Comparison of ENCODE assay signal across 22 cellular contexts in genomic region chr10:114501650-114502049, GRCh38.
DNase-seq lines count a peak whose midpoint lies in the region; ATAC-seq and TF ChIP-seq lines count a peak whose summit lies in the region.
"Had no signal": no experiment of that assay in that cellular context is flagged by ENCODE, and none has a peak within 500 bp of the region (broad histone marks: within the 10 kb centered on the region; RNA-seq: fewer than 3 reads in every experiment).

No MANE protein-coding gene starts in this region.

- H3K9me3 ChIP-seq in Karpas-422 (ENCODE audit: low read length) (no peaks in the 10 kb centered on the region), mesenchymal stem cell (ENCODE audit: control insufficient read depth, low read length) (no peaks in the 10 kb centered on the region)
- H3K9me3 ChIP-seq: A549, body of pancreas, spleen had no signal

- no peaks in the 10 kb centered on the region for H3K9me2 ChIP-seq in Karpas-422 (replicated peaks; ENCODE audit: insufficient read depth, low read length)

- no peak overlapping the region for H4K91ac ChIP-seq in mesenchymal stem cell (ENCODE audit: low read length)

- H4K8ac ChIP-seq in mesenchymal stem cell (ENCODE audit: low read length) = no peak overlapping the region

- H2AK5ac ChIP-seq in mesenchymal stem cell (ENCODE audit: low read length, severe bottlenecking) = no peak overlapping the region

- peaks cover 49% of the 10 kb centered on the region for H3K36me3 Mint-ChIP-seq in activated CD4-positive, alpha-beta T cell treated with anti-CD3 and anti-CD28 coated beads, Interleukin-2, amount 10 ng/mL, durations not matched to agents 7 days and 5 days (ENCODE audit: low read depth)
- H3K36me3 Mint-ChIP-seq in activated naive CD8-positive, alpha-beta T cell treated with anti-CD3 and anti-CD28 coated beads for 36 hours = peaks cover 25% of the 10 kb centered on the region
- peaks cover 3 to 37% (median 7%) of the 10 kb centered on the region in 3 donors for H3K36me3 Mint-ChIP-seq in naive thymus-derived CD8-positive, alpha-beta T cell

- H2BK12ac ChIP-seq in mesenchymal stem cell (ENCODE audit: low read length in 2 of 2) = no peak overlapping the region

- peaks cover 78% of the 10 kb centered on the region for H3K79me2 ChIP-seq in Karpas-422 (ENCODE audit: low read length)

- H2AFZ ChIP-seq in Karpas-422 (ENCODE audit: low read length) (no peak overlapping the region), mesenchymal stem cell (ENCODE audit: low read depth, low read length) (no peak overlapping the region)

- H2BK15ac ChIP-seq in mesenchymal stem cell (ENCODE audit: low read depth, poor library complexity, severe bottlenecking) = no peak overlapping the region

- no peak overlapping the region for H3K18ac ChIP-seq in mesenchymal stem cell (ENCODE audit: low read depth in 1 of 2, low read length in 2 of 2)

- no peak overlapping the region for H2BK120ac ChIP-seq in mesenchymal stem cell (ENCODE audit: low read depth, low read length)

- H3K9ac ChIP-seq in Karpas-422 (ENCODE audit: low read length) (no peak overlapping the region), mesenchymal stem cell (ENCODE audit: low read length) (no peak overlapping the region)

- H3K4me2 ChIP-seq in Karpas-422 (ENCODE audit: low read depth, low read length, poor library complexity, severe bottlenecking) (no peak overlapping the region), mesenchymal stem cell (ENCODE audit: low read length, poor library complexity, severe bottlenecking) (no peak overlapping the region)
- H3K4me2 ChIP-seq: A549 had no signal

- DNase-seq in activated CD4-positive, alpha-beta T cell treated with anti-CD3 and anti-CD28 coated beads, Interleukin-2, amount 10 ng/mL, durations not matched to agents 7 days and 5 days = no peak
- DNase-seq in activated CD4-positive, alpha-beta T cell treated with anti-CD3 and anti-CD28 coated beads for 4 hours = no peak
- DNase-seq in Karpas-422 (no peak), GM10248 (ENCODE audit: extremely low spot score) (no peak), mesenchymal stem cell (no peak)
- no peak for DNase-seq in activated naive CD8-positive, alpha-beta T cell treated with anti-CD3 and anti-CD28 coated beads for 36 hours
- DNase-seq in naive thymus-derived CD8-positive, alpha-beta T cell = no peak
- DNase-seq in NK-92 treated with Interleukin-12 subunit alpha and Interleukin-12 subunit beta, amount 100 ng/mL, for 24 hours (lab: John Stamatoyannopoulos, UW) = no peak
- DNase-seq: activated gamma-delta T cell treated with Interleukin-2 at 50 U/mL for 16 hours; body of pancreas; C1 segment of cervical spinal cord; foreskin melanocyte; KG1; kidney glomerular epithelial cell; midbrain; NCI-H1092 treated with DMSO at 0.1 percent for 48 hours; NCI-H510A; spleen; stimulated activated CD8-positive, alpha-beta memory T cell treated with anti-CD3 and anti-CD28 coated beads, Interleukin-4, amount 100 ng/mL, for 48 hours; SW 1271 had no signal

- POLR2A ChIA-PET in activated CD4-positive, alpha-beta T cell treated with anti-CD3 and anti-CD28 coated beads, Interleukin-2, amount 10 ng/mL, durations not matched to agents 7 days and 5 days (lab: Charles Lee) = no interaction called here
- POLR2A ChIA-PET in naive thymus-derived CD8-positive, alpha-beta T cell (lab: Charles Lee) = interaction anchor here (5.3 to 7.3 kb wide), 2 partner anchors 11 to 24 kb away, joined by 39 to 85 read pairs; no protein-coding TSS in a partner anchor
- POLR2A ChIA-PET in GM10248 (lab: Yijun Ruan, JAX) = no interaction called here

- H3K27me3 ChIP-seq in Karpas-422 (ENCODE audit: low read length) = no peaks in the 10 kb centered on the region
- no peaks in the 10 kb centered on the region for H3K27me3 ChIP-seq in mesenchymal stem cell (ENCODE audit: control insufficient read depth in 1 of 2, insufficient read depth in 1 of 2, low read length in 2 of 2)
- H3K27me3 ChIP-seq: body of pancreas, spleen had no signal

- H3K9me3 Mint-ChIP-seq in activated CD4-positive, alpha-beta T cell treated with anti-CD3 and anti-CD28 coated beads, Interleukin-2, amount 10 ng/mL, durations not matched to agents 7 days and 5 days = peaks cover 3% of the 10 kb centered on the region
- H3K9me3 Mint-ChIP-seq in activated naive CD8-positive, alpha-beta T cell treated with anti-CD3 and anti-CD28 coated beads for 36 hours = peaks cover 2% of the 10 kb centered on the region
- H3K9me3 Mint-ChIP-seq in naive thymus-derived CD8-positive, alpha-beta T cell = no peaks in the 10 kb centered on the region

- no peak for ATAC-seq in naive thymus-derived CD8-positive, alpha-beta T cell
- ATAC-seq: body of pancreas had no signal

- no peak overlapping the region for H3K4me3 ChIP-seq in Karpas-422 (ENCODE audit: low read length)
- H3K4me3 ChIP-seq in mesenchymal stem cell (ENCODE audit: insufficient read depth in 1 of 2, low read depth in 1 of 2, low read length in 2 of 2) = no peak overlapping the region
- H3K4me3 ChIP-seq: A549, body of pancreas, coronary artery, spleen had no signal

- 88% methylated on average over 1 of the region's 1 CpG for WGBS in mesenchymal stem cell

- H3K27ac Mint-ChIP-seq in activated CD4-positive, alpha-beta T cell treated with anti-CD3 and anti-CD28 coated beads, Interleukin-2, amount 10 ng/mL, durations not matched to agents 7 days and 5 days = peak overlapping the region; percentile 63
- H3K27ac Mint-ChIP-seq in activated naive CD8-positive, alpha-beta T cell treated with anti-CD3 and anti-CD28 coated beads for 36 hours = peak overlapping the region; percentile 73
- peak overlapping the region; percentile 38 to 92 (median 84) for H3K27ac Mint-ChIP-seq in naive thymus-derived CD8-positive, alpha-beta T cell

- peaks cover 90% of the 10 kb centered on the region for H3K4me1 Mint-ChIP-seq in activated CD4-positive, alpha-beta T cell treated with anti-CD3 and anti-CD28 coated beads, Interleukin-2, amount 10 ng/mL, durations not matched to agents 7 days and 5 days
- peaks cover 88% of the 10 kb centered on the region for H3K4me1 Mint-ChIP-seq in activated naive CD8-positive, alpha-beta T cell treated with anti-CD3 and anti-CD28 coated beads for 36 hours
- H3K4me1 Mint-ChIP-seq in naive thymus-derived CD8-positive, alpha-beta T cell = peaks cover 56 to 95% (median 92%) of the 10 kb centered on the region in 4 donors

- H3K23ac ChIP-seq in mesenchymal stem cell (ENCODE audit: low read length in 2 of 2) = no peak overlapping the region

- peaks cover 18% of the 10 kb centered on the region; the same call in 1 of the 2 replicates for H3K36me3 ChIP-seq in Karpas-422 (ENCODE audit: insufficient read depth, low read length)
- peaks cover 0 to 8% of the 10 kb centered on the region in 2 experiments for H3K36me3 ChIP-seq in mesenchymal stem cell (ENCODE audit: control insufficient read depth in 1 of 2, insufficient read depth in 2 of 2, low read depth in 1 of 2, low read length in 2 of 2)
- H3K36me3 ChIP-seq: spleen had no signal

- H3K4me1 ChIP-seq in Karpas-422 (ENCODE audit: low read length) (peaks cover 93% of the 10 kb centered on the region), mesenchymal stem cell (ENCODE audit: control insufficient read depth, insufficient read depth, low read depth, low read length) (peaks cover 2% of the 10 kb centered on the region)

- H3K79me1 ChIP-seq in mesenchymal stem cell (replicated peaks; ENCODE audit: low read length, poor library complexity, severe bottlenecking) = peaks cover 3% of the 10 kb centered on the region

- H2BK5ac ChIP-seq in mesenchymal stem cell (ENCODE audit: low read depth, low read length, poor library complexity, severe bottlenecking) = no peak overlapping the region

- H3K27ac ChIP-seq in Karpas-422 (ENCODE audit: low read length) = peak overlapping the region; percentile 99
- no peak overlapping the region for H3K27ac ChIP-seq in mesenchymal stem cell (ENCODE audit: low read length, poor library complexity, severe bottlenecking)
- H3K27ac ChIP-seq: A549, body of pancreas, coronary artery had no signal

- H4K20me1 ChIP-seq in Karpas-422 (ENCODE audit: insufficient read depth, low read depth, low read length) = 0 out of 2 replicates have a peak, but pooled peaks cover 5% of the 10 kb centered on the region

- CTCF ChIA-PET in activated CD4-positive, alpha-beta T cell treated with anti-CD3 and anti-CD28 coated beads, Interleukin-2, amount 10 ng/mL, durations not matched to agents 7 days and 5 days (lab: Charles Lee) = interaction anchor here (0.9 to 1.5 kb wide), 5 partner anchors 13 to 35 kb away, joined by 3 to 8 read pairs (median 3); no protein-coding TSS in a partner anchor
- CTCF ChIA-PET in GM10248 (lab: Yijun Ruan, JAX) = interaction anchor here (1.1 to 8.7 kb wide), 4 partner anchors 14 to 101 kb away, joined by 3 to 66 read pairs (median 14); no protein-coding TSS in a partner anchor

- TF ChIP-seq CTCF in GM10248 (IDR thresholded peaks at IDR 0.05; ENCODE audit: control extremely low read depth, extremely low read depth, low read depth, missing control alignments) = no peak

- no peak overlapping the region for H3K14ac ChIP-seq in mesenchymal stem cell (ENCODE audit: low read length in 2 of 2)

- H3K4me3 Mint-ChIP-seq in activated CD4-positive, alpha-beta T cell treated with anti-CD3 and anti-CD28 coated beads, Interleukin-2, amount 10 ng/mL, durations not matched to agents 7 days and 5 days = no peak overlapping the region
- no peak overlapping the region for H3K4me3 Mint-ChIP-seq in activated naive CD8-positive, alpha-beta T cell treated with anti-CD3 and anti-CD28 coated beads for 36 hours
- peak overlapping the region in 8 of 10 donors; percentile 34 to 78 (median 62) for H3K4me3 Mint-ChIP-seq in naive thymus-derived CD8-positive, alpha-beta T cell

- no peak overlapping the region for H3K4ac ChIP-seq in mesenchymal stem cell (ENCODE audit: low read depth in 1 of 2, low read length in 2 of 2)

- no peaks in the 10 kb centered on the region for H3K27me3 Mint-ChIP-seq in activated CD4-positive, alpha-beta T cell treated with anti-CD3 and anti-CD28 coated beads, Interleukin-2, amount 10 ng/mL, durations not matched to agents 7 days and 5 days
- H3K27me3 Mint-ChIP-seq in activated naive CD8-positive, alpha-beta T cell treated with anti-CD3 and anti-CD28 coated beads for 36 hours = no peaks in the 10 kb centered on the region
- no peaks in the 10 kb centered on the region for H3K27me3 Mint-ChIP-seq in naive thymus-derived CD8-positive, alpha-beta T cell

Comparison
In these comparisons a context has a peak if more than half of its experiments do, and no peak if none do; other contexts are left out.
1. H3K4me3 Mint-ChIP-seq: peak in naive thymus-derived CD8-positive, alpha-beta T cell (8 of 10); none in activated CD4-positive, alpha-beta T cell treated with anti-CD3 and anti-CD28 coated beads, Interleukin-2, amount 10 ng/mL, durations not matched to agents 7 days and 5 days (single experiment) and activated naive CD8-positive, alpha-beta T cell treated with anti-CD3 and anti-CD28 coated beads for 36 hours (single experiment).
2. Peak in every context shown above with its lines, with median percentiles within 50 percentile points of each other: H3K27ac Mint-ChIP-seq.